Comparison of ENCODE assay signal across 31 cellular contexts in the genomic region with DNA sequence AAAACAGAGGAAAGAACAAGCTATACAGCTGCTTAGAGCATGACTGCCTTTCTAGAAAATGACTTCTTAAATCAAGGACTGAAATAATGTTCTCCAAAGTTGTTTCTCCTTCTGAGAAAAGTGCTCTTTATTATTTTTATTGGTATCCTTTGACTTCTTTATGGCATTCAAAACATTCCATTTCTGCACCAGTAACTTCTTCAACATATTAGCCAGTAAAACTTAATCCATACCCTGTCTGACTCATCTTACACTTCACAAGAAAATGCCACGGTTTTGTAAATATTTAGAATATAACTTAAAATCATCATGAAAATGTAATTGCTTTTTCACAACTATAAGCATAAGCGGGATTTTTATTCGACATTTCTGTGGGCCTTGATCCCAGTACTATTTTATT.
DNase-seq lines count a peak whose midpoint lies in the region; ATAC-seq, FAIRE-seq and TF ChIP-seq lines count a peak whose summit lies in the region.
"Had no signal": no experiment of that assay in that cellular context is flagged by ENCODE, and none has a peak within 500 bp of the region (broad histone marks: within the 10 kb centered on the region; RNA-seq: fewer than 3 reads in every experiment).

No MANE protein-coding gene starts in this region.

- H3K27me3 ChIP-seq in mesenchymal stem cell (ENCODE audit: control insufficient read depth in 1 of 2, insufficient read depth in 1 of 2, low read length in 2 of 2), result no peaks in the 10 kb centered on the region
- H3K27me3 ChIP-seq: ovary, testis, uterus had no signal

- H2BK12ac ChIP-seq in mesenchymal stem cell (ENCODE audit: low read length in 2 of 2), result no peak overlapping the region

- H3K79me1 ChIP-seq in mesenchymal stem cell (replicated peaks; ENCODE audit: low read length, poor library complexity, severe bottlenecking), result peaks cover 6% of the 10 kb centered on the region

- H2AFZ ChIP-seq in mesenchymal stem cell (ENCODE audit: low read depth, low read length), result no peak overlapping the region

- no peak for TF ChIP-seq RAD21 in Ishikawa (IDR thresholded peaks at IDR 0.05; ENCODE audit: low read depth)

- peak overlapping the region; percentile 87 for H2BK5ac ChIP-seq in mesenchymal stem cell (ENCODE audit: low read depth, low read length, poor library complexity, severe bottlenecking)

- no peak overlapping the region for H2AK5ac ChIP-seq in mesenchymal stem cell (ENCODE audit: low read length, severe bottlenecking)

- no peaks in the 10 kb centered on the region for H3K36me3 ChIP-seq in mesenchymal stem cell (ENCODE audit: control insufficient read depth in 1 of 2, insufficient read depth in 2 of 2, low read depth in 1 of 2, low read length in 2 of 2)
- H3K36me3 ChIP-seq: ovary, uterus had no signal

- H3K14ac ChIP-seq in mesenchymal stem cell (ENCODE audit: low read length in 2 of 2), result no peak overlapping the region

- no peak overlapping the region for H2BK15ac ChIP-seq in mesenchymal stem cell (ENCODE audit: low read depth, poor library complexity, severe bottlenecking)

- H3K23ac ChIP-seq in mesenchymal stem cell (ENCODE audit: low read length in 2 of 2), result no peak overlapping the region

- peak; percentile 97 for FAIRE-seq in endometrium (lab: Jason Lieb, UNC)
- FAIRE-seq: A204.1, frontal cortex, GM12892 had no signal

- H3K18ac ChIP-seq in mesenchymal stem cell (ENCODE audit: low read depth in 1 of 2, low read length in 2 of 2), result no peak overlapping the region

- peaks cover 13% of the 10 kb centered on the region for H3K4me1 ChIP-seq in mesenchymal stem cell (ENCODE audit: control insufficient read depth, insufficient read depth, low read depth, low read length)
- H3K4me1 ChIP-seq: testis, uterus had no signal

- no peak overlapping the region for H3K9ac ChIP-seq in mesenchymal stem cell (ENCODE audit: low read length)

- peak; percentile 88 for TF ChIP-seq EP300 in Ishikawa (IDR thresholded peaks at IDR 0.05; ENCODE audit: borderline replicate concordance)

- H3K27ac ChIP-seq in mesenchymal stem cell (ENCODE audit: low read length, poor library complexity, severe bottlenecking), result peak overlapping the region; percentile 83
- H3K27ac ChIP-seq: ovary, testis, uterus had no signal

- H3K4me2 ChIP-seq in mesenchymal stem cell (ENCODE audit: low read length, poor library complexity, severe bottlenecking), result no peak overlapping the region

- ATAC-seq in HG03097 (IDR thresholded peaks at IDR 0.05; ENCODE audit: low FRiP score, unreplicated experiment) (no peak), HG03342 (IDR thresholded peaks at IDR 0.05; ENCODE audit: unreplicated experiment) (no peak)
- ATAC-seq: activated naive CD8-positive, alpha-beta T cell treated with anti-CD3 and anti-CD28 coated beads, Interleukin-2, amount 50 U/mL, for 24 hours; HCT116; left lobe of liver had no signal

- in situ Hi-C loops in ACHN (cut with HindIII; ENCODE audit: low pct_ligation_motif_present, low pct_unique_long_range_greater_than_20kb, low sequenced_read_pairs), result no loop called here

- H4K8ac ChIP-seq in mesenchymal stem cell (ENCODE audit: low read length), result no peak overlapping the region

- no peak overlapping the region for H2BK120ac ChIP-seq in mesenchymal stem cell (ENCODE audit: low read depth, low read length)

- no peak overlapping the region for H4K91ac ChIP-seq in mesenchymal stem cell (ENCODE audit: low read length)

- WGBS in mesenchymal stem cell, result 86% methylated on average over 2 of the region's 3 CpGs

- no peaks in the 10 kb centered on the region for H3K9me3 ChIP-seq in mesenchymal stem cell (ENCODE audit: control insufficient read depth, low read length)
- H3K9me3 ChIP-seq: ovary, testis, uterus had no signal

- H3K4ac ChIP-seq in mesenchymal stem cell (ENCODE audit: low read depth in 1 of 2, low read length in 2 of 2), result no peak overlapping the region

- H3K4me3 ChIP-seq in mesenchymal stem cell (ENCODE audit: insufficient read depth in 1 of 2, low read depth in 1 of 2, low read length in 2 of 2), result no peak overlapping the region
- H3K4me3 ChIP-seq: ovary, testis, uterus had no signal

- peak; percentile 70 for DNase-seq in ACHN
- no peak for DNase-seq in mesenchymal stem cell
- DNase-seq in GDM1 (lab: John Stamatoyannopoulos, UW), result no peak
- no peak for DNase-seq in T-helper 9 cell
- DNase-seq: activated CD4-positive, alpha-beta T cell treated with anti-CD3 and anti-CD28 coated beads, Interleukin-2, amount 50 U/mL, for 48 hours; activated CD4-positive, CD25-positive, alpha-beta regulatory T cell treated with anti-CD3 and anti-CD28 coated beads, Interleukin-2, amount 50 U/mL, for 72 hours; activated naive CD4-positive, alpha-beta T cell; activated naive CD8-positive, alpha-beta T cell treated with anti-CD3 and anti-CD28 coated beads, Interleukin-2, amount 50 U/mL, for 24 hours; AML-193; CD4-positive, alpha-beta T cell; EL; NCI-H1417; NCI-H2029; NCI-H526 treated with DMSO at 0.1 percent for 48 hours; NK-92 treated with Interleukin-12 subunit alpha and Interleukin-12 subunit beta, amount 100 ng/mL, for 24 hours; ovary; retina; Right ventricle myocardium superior; stimulated activated CD4-positive, alpha-beta T cell treated with anti-CD3 and anti-CD28 coated beads, Interleukin-2, amount 100 ng/mL, for 24 hours; T-helper 2 cell; testis; uterus had no signal

TF ChIP-seq in Ishikawa, 13 proteins besides CTCF, POLR2A, EP300 and RAD21:
- TF ChIP-seq FOXM1 (IDR thresholded peaks at IDR 0.05; ENCODE audit: borderline replicate concordance, low read depth), result peak; percentile 83
- TF ChIP-seq TCF12 (IDR thresholded peaks at IDR 0.05; ENCODE audit: low read depth), result peak; percentile 74
- TF ChIP-seq CEBPB (IDR thresholded peaks at IDR 0.05), result no peak
- peak; percentile 90 for TF ChIP-seq TEAD4 (IDR thresholded peaks at IDR 0.05)
- peak; percentile 72 for TF ChIP-seq NFIC (IDR thresholded peaks at IDR 0.05)
